13 cellular contexts compared by ENCODE assay signal in the genomic region with DNA sequence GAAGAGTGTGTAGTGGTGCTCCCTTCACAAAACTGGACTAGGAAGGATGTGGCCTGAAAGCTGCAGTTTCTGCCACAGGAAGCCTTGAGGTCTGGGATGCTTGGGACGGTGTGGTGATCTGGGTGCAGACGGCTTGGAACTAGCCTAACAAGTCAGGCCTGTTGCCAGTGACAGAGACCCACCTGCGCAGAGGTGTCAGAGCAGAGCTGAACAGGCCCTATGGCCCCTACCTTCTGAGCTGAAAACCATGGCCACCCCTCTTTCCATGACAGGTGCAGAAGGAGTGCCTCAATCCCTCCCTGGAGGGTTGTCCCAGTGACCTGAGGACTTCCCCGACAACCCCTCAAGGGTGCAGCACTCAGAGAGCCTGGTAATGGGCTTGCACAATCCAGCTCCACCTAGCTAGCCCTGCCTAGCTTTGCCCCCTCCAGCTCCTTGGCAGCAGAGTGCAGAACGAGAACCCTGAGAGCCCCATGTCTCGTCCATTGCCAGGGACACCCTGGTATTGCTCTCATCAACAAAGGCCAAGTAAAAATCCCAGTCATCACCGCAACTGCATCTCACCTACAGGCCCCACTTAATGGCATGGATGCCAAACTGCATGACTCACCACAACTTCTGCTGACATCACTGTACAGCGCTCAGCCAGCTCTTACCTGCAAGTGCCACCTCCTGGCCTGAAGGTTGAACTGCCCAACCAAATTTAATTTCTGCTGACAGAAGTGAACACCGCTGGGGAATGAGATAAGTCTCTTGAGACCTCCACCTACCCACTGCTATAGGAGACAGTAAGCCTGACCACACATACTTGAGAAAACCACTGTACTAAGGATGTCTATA.
DNase-seq lines count a peak whose midpoint lies in the region; ATAC-seq and TF ChIP-seq lines count a peak whose summit lies in the region.
"Had no signal": no experiment of that assay in that cellular context is flagged by ENCODE, and none has a peak within 500 bp of the region (broad histone marks: within the 10 kb centered on the region; RNA-seq: fewer than 3 reads in every experiment).

No MANE protein-coding gene starts in this region.

- H3K27ac ChIP-seq in epithelial cell of prostate, result no peak overlapping the region
- H3K27ac ChIP-seq: cardiac muscle cell, uterus had no signal

- no peak for TF ChIP-seq CTCF in NB4 (IDR thresholded peaks at IDR 0.05; ENCODE audit: low read depth, low read length)

- no peak for ATAC-seq in HG02981 (IDR thresholded peaks at IDR 0.05; ENCODE audit: unreplicated experiment)
- ATAC-seq: T-helper 17 cell had no signal

- no peak for TF ChIP-seq POLR2A in NB4 (IDR thresholded peaks at IDR 0.05; ENCODE audit: extremely low read depth, insufficient read length)

- no peak overlapping the region for H3K4me3 ChIP-seq in NB4 (ENCODE audit: low read depth, low read length)
- H3K4me3 ChIP-seq: cardiac muscle cell, uterus had no signal

- DNase-seq in NCI-H526 (lab: John Stamatoyannopoulos, UW), result peak; percentile 0 to 27
- no peak for DNase-seq in NCI-H526 treated with DMSO at 0.1 percent for 48 hours (lab: John Stamatoyannopoulos, UW)
- peak; percentile 40 for DNase-seq in NB4 (ENCODE audit: low read depth)
- DNase-seq in epithelial cell of prostate (ENCODE audit: low read depth, low spot score), result peak; percentile 64
- DNase-seq in pulmonary artery endothelial cell (ENCODE audit: low read depth, low spot score), result peak; percentile 4
- DNase-seq in medulla oblongata (ENCODE audit: extremely low spot score), result no peak
- DNase-seq in effector CD4-positive, alpha-beta T cell, result no peak
- DNase-seq: NCI-H2081 treated with DMSO at 0.1 percent for 48 hours, occipital lobe, T-helper 17 cell, uterus had no signal

Comparison
In these comparisons a context has a peak if more than half of its experiments do, and no peak if none do; other contexts are left out.
1. DNase-seq: peak in NCI-H526 (2 of 2), NB4 (single experiment), epithelial cell of prostate (single experiment) and pulmonary artery endothelial cell (single experiment); none in NCI-H526 treated with DMSO at 0.1 percent for 48 hours (single experiment), medulla oblongata (single experiment) and effector CD4-positive, alpha-beta T cell (single experiment).